In the genomic region with DNA sequence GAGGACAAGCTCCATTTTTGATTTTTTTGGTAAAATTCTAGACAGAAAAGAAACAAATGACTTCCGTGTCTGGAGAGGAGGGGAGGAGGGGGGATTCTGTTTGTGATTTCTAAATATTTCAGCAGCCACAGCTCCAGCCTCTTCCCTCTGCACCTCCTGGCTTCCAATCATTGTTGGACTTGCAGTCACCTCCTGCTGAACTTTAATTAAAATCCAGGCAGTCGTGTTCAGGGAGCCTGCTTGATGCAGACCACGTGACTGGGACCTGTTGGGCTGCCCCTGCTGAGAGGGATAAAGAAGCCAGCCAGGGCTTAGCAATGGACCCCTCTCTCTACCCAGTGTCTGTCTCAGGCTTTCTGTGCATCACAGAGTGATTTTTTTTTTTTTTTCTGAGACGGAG, we compare ENCODE assay signal across 25 cellular contexts.
DNase-seq lines count a peak whose midpoint lies in the region; ATAC-seq and TF ChIP-seq lines count a peak whose summit lies in the region.
"Had no signal": no experiment of that assay in that cellular context is flagged by ENCODE, and none has a peak within 500 bp of the region (broad histone marks: within the 10 kb centered on the region; RNA-seq: fewer than 3 reads in every experiment).

No MANE protein-coding gene starts in this region.

- BruUV-seq in PC-3 (replicated peaks; lab: Mats Ljungman, UMichigan) = no TSS peak

- H3K4me3 ChIP-seq in HUES64 (ENCODE audit: low read length) (no peak overlapping the region), endodermal cell (ENCODE audit: low read length) (no peak overlapping the region), retinal pigment epithelial cell (ENCODE audit: low read length) (no peak overlapping the region), PC-3 (ENCODE audit: low read length) (no peak overlapping the region)
- H3K4me3 ChIP-seq: HAP-1, left ventricle myocardium inferior, SJCRH30, thoracic aorta had no signal

- H3K9ac ChIP-seq in HUES64 (ENCODE audit: low read depth, low read length) = peak overlapping the region; percentile 40; the same call in 1 of the 2 replicates
- H3K9ac ChIP-seq in endodermal cell (ENCODE audit: extremely low read depth, low read length, poor library complexity, severe bottlenecking) = no peak overlapping the region
- no peak overlapping the region for H3K9ac ChIP-seq in PC-3 (ENCODE audit: low read length)

- no peak overlapping the region for H3K4me3 Mint-ChIP-seq in endodermal cell
- H3K4me3 Mint-ChIP-seq: effector memory CD8-positive, alpha-beta T cell; stimulated activated memory B cell treated with anti-CD40 and anti-IgM and Interleukin-4, amounts not matched to agents 10 μg/mL and 1 μg/mL and 100 μg/mL, for 72 hours; T-helper 17 cell had no signal

- no peaks in the 10 kb centered on the region for H3K36me3 Mint-ChIP-seq in endodermal cell (ENCODE audit: low read depth)

- H3K79me2 ChIP-seq in PC-3 (ENCODE audit: low read length) = no peaks in the 10 kb centered on the region

- H3K9me3 ChIP-seq in HUES64 (ENCODE audit: insufficient read depth, low read depth, low read length) (no peaks in the 10 kb centered on the region), endodermal cell (ENCODE audit: control insufficient read depth, low read length) (no peaks in the 10 kb centered on the region), PC-3 (ENCODE audit: low read length) (no peaks in the 10 kb centered on the region)
- H3K9me3 ChIP-seq: BE2C, Caco-2, HAP-1, left ventricle myocardium inferior, SJCRH30, thoracic aorta had no signal

- intact Hi-C loops in PC-3 (cut with micrococcal nuclease) = no loop called here

- no peaks in the 10 kb centered on the region for H3F3A ChIP-seq in PC-3 (ENCODE audit: low read length, unreplicated experiment)

- H3K27me3 ChIP-seq in HUES64 (ENCODE audit: insufficient read depth, low read length) = no peaks in the 10 kb centered on the region
- H3K27me3 ChIP-seq in endodermal cell (ENCODE audit: control insufficient read depth, insufficient read depth, low read length, poor library complexity, severe bottlenecking) = no peaks in the 10 kb centered on the region
- no peaks in the 10 kb centered on the region for H3K27me3 ChIP-seq in PC-3 (ENCODE audit: low read length)
- H3K27me3 ChIP-seq: BE2C, SJCRH30 had no signal

- CTCF ChIA-PET in PC-3 (lab: Charles Lee) = no interaction called here

- H4K20me1 ChIP-seq in PC-3 (ENCODE audit: low read length) = no peaks in the 10 kb centered on the region

- WGBS in HUES64 = 19% methylated on average over 4 of the region's 4 CpGs
- 17 to 36% methylated on average over 3 of the region's 4 CpGs for WGBS in endodermal cell (ENCODE audit: insufficient coverage in 1 of 2, insufficient read length in 1 of 2), 2 experiments

- H3K27ac ChIP-seq in HUES64 (ENCODE audit: low read depth, low read length) (peak overlapping the region; percentile 53), endodermal cell (ENCODE audit: low read depth, low read length) (peak overlapping the region; percentile 86), PC-3 (ENCODE audit: low read length) (no peak overlapping the region)
- H3K27ac ChIP-seq: left ventricle myocardium inferior, SJCRH30, thoracic aorta, VCaP had no signal

- no peaks in the 10 kb centered on the region for H3K9me3 Mint-ChIP-seq in endodermal cell
- H3K9me3 Mint-ChIP-seq: effector memory CD8-positive, alpha-beta T cell; stimulated activated memory B cell treated with anti-CD40 and anti-IgM and Interleukin-4, amounts not matched to agents 10 μg/mL and 1 μg/mL and 100 μg/mL, for 72 hours had no signal

- POLR2A ChIA-PET in PC-3 (lab: Charles Lee; ENCODE audit: unreplicated experiment) = no interaction called here

- H3K27ac Mint-ChIP-seq in endodermal cell = no peak overlapping the region
- H3K27ac Mint-ChIP-seq: stimulated activated memory B cell treated with anti-CD40 and anti-IgM and Interleukin-4, amounts not matched to agents 10 μg/mL and 1 μg/mL and 100 μg/mL, for 72 hours; T-helper 17 cell had no signal

- peaks cover 12% of the 10 kb centered on the region for H3K4me1 Mint-ChIP-seq in endodermal cell
- H3K4me1 Mint-ChIP-seq: stimulated activated memory B cell treated with anti-CD40 and anti-IgM and Interleukin-4, amounts not matched to agents 10 μg/mL and 1 μg/mL and 100 μg/mL, for 72 hours had no signal

- ATAC-seq in GM19395 (IDR thresholded peaks at IDR 0.05; ENCODE audit: unreplicated experiment) (no peak), PC-3 (no peak)
- ATAC-seq: effector memory CD8-positive, alpha-beta T cell; Panc1; sciatic nerve; stimulated activated memory B cell treated with anti-CD40 and anti-IgM and Interleukin-4, amounts not matched to agents 10 μg/mL and 1 μg/mL and 100 μg/mL, for 72 hours; T-helper 17 cell had no signal

- TF ChIP-seq CTCF in endodermal cell (conservative IDR thresholded peaks at IDR 0.05) (no peak), retinal pigment epithelial cell (conservative IDR thresholded peaks at IDR 0.05; ENCODE audit: low read depth, low read length) (no peak), PC-3 (conservative IDR thresholded peaks at IDR 0.05; ENCODE audit: low read depth, low read length) (no peak), GM20000 (IDR thresholded peaks at IDR 0.05; ENCODE audit: extremely low read depth, missing control alignments) (no peak)

- no peaks in the 10 kb centered on the region for H3K36me3 ChIP-seq in HUES64 (ENCODE audit: insufficient read depth, low read length)
- no peaks in the 10 kb centered on the region for H3K36me3 ChIP-seq in endodermal cell (ENCODE audit: control insufficient read depth, insufficient read depth, low read length)
- no peaks in the 10 kb centered on the region for H3K36me3 ChIP-seq in PC-3 (ENCODE audit: low read depth, low read length)
- H3K36me3 ChIP-seq: BE2C, HAP-1, left ventricle myocardium inferior, SJCRH30, thoracic aorta had no signal

- no peak overlapping the region for H2AFZ ChIP-seq in PC-3 (ENCODE audit: low read length)

- H3K27me3 Mint-ChIP-seq in endodermal cell (ENCODE audit: insufficient read depth) = no peaks in the 10 kb centered on the region

- peak; percentile 76 for DNase-seq in NCI-H69 (lab: John Stamatoyannopoulos, UW)
- DNase-seq in endodermal cell = peak; percentile 71
- peak; percentile 34 for DNase-seq in retinal pigment epithelial cell (ENCODE audit: low read depth)
- DNase-seq in PC-3 = no peak
- DNase-seq in GM20000 (ENCODE audit: low spot score) = no peak
- DNase-seq: activated CD4-positive, alpha-beta T cell treated with anti-CD3 and anti-CD28 coated beads, Interleukin-2, amount 50 U/mL, for 4 hours; amygdala; BE2C; Caco-2; caudate nucleus; effector memory CD8-positive, alpha-beta T cell; left ventricle myocardium inferior; NCI-H2029 treated with DMSO at 0.1 percent for 48 hours; NCI-H748 treated with DMSO at 0.1 percent for 48 hours; occipital lobe; T-helper 17 cell had no signal

- H3K9me2 ChIP-seq in PC-3 (replicated peaks; ENCODE audit: low read length) = no peaks in the 10 kb centered on the region

- peaks cover 33% of the 10 kb centered on the region for H3K4me1 ChIP-seq in HUES64 (ENCODE audit: insufficient read depth, low read length)
- H3K4me1 ChIP-seq in endodermal cell (ENCODE audit: control insufficient read depth, insufficient read depth, low read length) = no peaks in the 10 kb centered on the region
- no peaks in the 10 kb centered on the region for H3K4me1 ChIP-seq in PC-3 (ENCODE audit: insufficient read depth, low read length)
- H3K4me1 ChIP-seq: BE2C, Caco-2, HAP-1, SJCRH30 had no signal

- H3K4me2 ChIP-seq in PC-3 (ENCODE audit: low read length) = no peak overlapping the region

Comparison
In these comparisons a context has a peak if more than half of its experiments do, and no peak if none do; other contexts are left out.
1. DNase-seq: peak in NCI-H69 (single experiment), endodermal cell (single experiment) and retinal pigment epithelial cell (single experiment); none in PC-3 (single experiment) and GM20000 (single experiment).